In genomic region chr7:2237109-2237602, GRCh38 we compare ENCODE assay signal across 8 cellular contexts.
DNase-seq lines count a peak whose midpoint lies in the region; ATAC-seq lines count a peak whose summit lies in the region.

No MANE protein-coding gene starts in this region.

- DNase-seq in NCI-H510A (lab: John Stamatoyannopoulos, UW) (peak; percentile 73), head of caudate nucleus (peak in 27 of 42 donors; percentile 19 to 68 (median 40)), HuH-7.5 (ENCODE audit: low spot score) (no peak), SW 1271 (lab: John Stamatoyannopoulos, UW) (no peak), NK-92 (lab: John Stamatoyannopoulos, UW; ENCODE audit: unreplicated experiment) (no peak)
- no peak for DNase-seq in stimulated activated CD4-positive, alpha-beta T cell treated with anti-CD3 and anti-CD28 coated beads, Interleukin-15, amount 100 ng/mL, for 24 hours

- intact Hi-C loops in head of caudate nucleus (cut with DNase I), result no loop called here

- ATAC-seq in GM18861 (IDR thresholded peaks at IDR 0.05; ENCODE audit: unreplicated experiment), result peak; percentile 60
- peak; percentile 57 for ATAC-seq in HG02588 (IDR thresholded peaks at IDR 0.05; ENCODE audit: unreplicated experiment)

Comparison
In these comparisons a context has a peak if more than half of its experiments do, and no peak if none do; other contexts are left out.
1. DNase-seq: peak in NCI-H510A (single experiment) and head of caudate nucleus (27 of 42); none in stimulated activated CD4-positive, alpha-beta T cell treated with anti-CD3 and anti-CD28 coated beads, Interleukin-15, amount 100 ng/mL, for 24 hours (single experiment), HuH-7.5 (single experiment), SW 1271 (0 of 2) and NK-92 (single experiment).